22 cellular contexts compared by ENCODE assay signal in genomic region chr10:73340121-73340520, GRCh38.
"Had no signal": no experiment of that assay in that cellular context is flagged by ENCODE, and none has a peak within 500 bp of the region (broad histone marks: within the 10 kb centered on the region; RNA-seq: fewer than 3 reads in every experiment).

No MANE protein-coding gene starts in this region.

- H3K4me3 ChIP-seq: body of pancreas, lower lobe of right lung, neural progenitor cell, prostate gland, spleen, thoracic aorta, vagina had no signal

- ATAC-seq: activated naive CD8-positive, alpha-beta T cell treated with anti-CD3 and anti-CD28 coated beads, Interleukin-2, amount 50 U/mL, for 24 hours; body of pancreas; left lobe of liver had no signal

- H3K27ac ChIP-seq: body of pancreas, lower lobe of right lung, neural progenitor cell, prostate gland, spleen, thoracic aorta, vagina had no signal

- H3K9me3 ChIP-seq: body of pancreas, lower lobe of right lung, prostate gland, spleen, thoracic aorta, vagina had no signal

- H3K4me1 Mint-ChIP-seq: activated CD4-positive, alpha-beta memory T cell treated with anti-CD3 and anti-CD28 coated beads, Interleukin-2, amount 10 ng/mL, durations not matched to agents 7 days and 5 days; activated naive CD8-positive, alpha-beta T cell treated with anti-CD3 and anti-CD28 coated beads, Interleukin-2, amount 50 U/mL, for 24 hours; naive B cell; neural progenitor cell had no signal

- H3K4me3 Mint-ChIP-seq: activated CD4-positive, alpha-beta memory T cell treated with anti-CD3 and anti-CD28 coated beads, Interleukin-2, amount 10 ng/mL, durations not matched to agents 7 days and 5 days; activated naive CD8-positive, alpha-beta T cell treated with anti-CD3 and anti-CD28 coated beads, Interleukin-2, amount 50 U/mL, for 24 hours; activated T-helper 1 cell treated with anti-CD3 and anti-CD28 coated beads, Interleukin-12 subunit alpha, Interleukin-12 subunit beta, Interleukin-2, Interleukin-4 antibody, amounts not matched to agents 30 ng/mL and 10 ng/mL and 1 ng/mL, durations not matched to agents 14 hours and 24 hours and 36 hours; naive B cell; neural progenitor cell; type B pancreatic cell had no signal

- DNase-seq: activated CD4-positive, alpha-beta memory T cell treated with anti-CD3 and anti-CD28 coated beads, Interleukin-2, amount 10 ng/mL, durations not matched to agents 7 days and 5 days; activated CD4-positive, alpha-beta T cell treated with anti-CD3 and anti-CD28 coated beads for 48 hours; activated CD4-positive, CD25-positive, alpha-beta regulatory T cell; activated gamma-delta T cell; activated naive CD4-positive, alpha-beta T cell treated with anti-CD3 and anti-CD28 coated beads, Interleukin-2, amount 50 U/mL, for 16 hours; activated naive CD8-positive, alpha-beta T cell treated with anti-CD3 and anti-CD28 coated beads, Interleukin-2, amount 50 U/mL, for 24 hours; body of pancreas; erythroblast; foreskin melanocyte; lower lobe of right lung; mesendoderm; naive B cell; spleen; stimulated activated CD4-positive, alpha-beta T cell treated with anti-CD3 and anti-CD28 coated beads, Interleukin-4, amount 100 ng/mL, for 1 hour; stimulated activated naive CD4-positive, alpha-beta T cell had no signal

- H3K36me3 Mint-ChIP-seq: naive B cell, neural progenitor cell, type B pancreatic cell had no signal

- H3K9me3 Mint-ChIP-seq: activated CD4-positive, alpha-beta memory T cell treated with anti-CD3 and anti-CD28 coated beads, Interleukin-2, amount 10 ng/mL, durations not matched to agents 7 days and 5 days; activated naive CD8-positive, alpha-beta T cell treated with anti-CD3 and anti-CD28 coated beads, Interleukin-2, amount 50 U/mL, for 24 hours; activated T-helper 1 cell treated with anti-CD3 and anti-CD28 coated beads, Interleukin-12 subunit alpha, Interleukin-12 subunit beta, Interleukin-2, Interleukin-4 antibody, amounts not matched to agents 30 ng/mL and 10 ng/mL and 1 ng/mL, durations not matched to agents 14 hours and 24 hours and 36 hours; naive B cell; neural progenitor cell; type B pancreatic cell had no signal

- H3K9ac ChIP-seq: neural progenitor cell had no signal

- H3K27me3 ChIP-seq: body of pancreas, neural progenitor cell, spleen, vagina had no signal

- H3K27ac Mint-ChIP-seq: activated CD4-positive, alpha-beta memory T cell treated with anti-CD3 and anti-CD28 coated beads, Interleukin-2, amount 10 ng/mL, durations not matched to agents 7 days and 5 days; activated naive CD8-positive, alpha-beta T cell treated with anti-CD3 and anti-CD28 coated beads, Interleukin-2, amount 50 U/mL, for 24 hours; activated T-helper 1 cell treated with anti-CD3 and anti-CD28 coated beads, Interleukin-12 subunit alpha, Interleukin-12 subunit beta, Interleukin-2, Interleukin-4 antibody, amounts not matched to agents 30 ng/mL and 10 ng/mL and 1 ng/mL, durations not matched to agents 14 hours and 24 hours and 36 hours; neural progenitor cell; type B pancreatic cell had no signal

- H2AFZ ChIP-seq: neural progenitor cell had no signal

- H3K36me3 ChIP-seq: lower lobe of right lung, neural progenitor cell, prostate gland, thoracic aorta, vagina had no signal

- H3K4me1 ChIP-seq: body of pancreas, lower lobe of right lung, neural progenitor cell, prostate gland, spleen, vagina had no signal

- H3K27me3 Mint-ChIP-seq: activated naive CD8-positive, alpha-beta T cell treated with anti-CD3 and anti-CD28 coated beads, Interleukin-2, amount 50 U/mL, for 24 hours; naive B cell; type B pancreatic cell had no signal

- H3K4me2 ChIP-seq: neural progenitor cell had no signal
